ENCODE assay signal across 24 cellular contexts in the genomic region with DNA sequence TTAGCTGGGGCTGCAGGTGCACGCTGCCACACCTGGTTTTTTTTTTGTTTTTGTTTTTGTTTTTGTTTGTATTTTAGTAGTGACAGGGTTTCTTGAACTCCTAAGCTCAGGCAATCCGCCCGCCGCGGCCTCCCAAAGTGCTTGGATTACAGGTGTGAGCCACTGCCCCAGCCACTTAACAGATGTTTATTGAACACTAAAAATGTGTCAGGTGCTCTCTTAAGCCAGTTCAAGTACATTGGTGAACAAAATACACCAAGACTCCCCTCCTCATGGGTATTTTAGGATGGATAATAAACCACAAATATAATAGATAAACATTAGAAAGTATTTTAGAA.
"Had no signal": no experiment of that assay in that cellular context is flagged by ENCODE, and none has a peak within 500 bp of the region (broad histone marks: within the 10 kb centered on the region; RNA-seq: fewer than 3 reads in every experiment).

No MANE protein-coding gene starts in this region.

- H3K27ac ChIP-seq: brain microvascular endothelial cell, SJCRH30, WERI-Rb-1 had no signal

- H3K4me3 ChIP-seq: SJCRH30 had no signal

- H3K9ac ChIP-seq: SK-N-SH had no signal

- H3K9me3 ChIP-seq: SJCRH30, SK-N-SH had no signal

- H3K36me3 ChIP-seq: brain microvascular endothelial cell, SJCRH30, WERI-Rb-1 had no signal

- DNase-seq: activated CD4-positive, alpha-beta memory T cell treated with anti-CD3 and anti-CD28 coated beads, Interleukin-2, amount 10 ng/mL, durations not matched to agents 7 days and 5 days; activated CD4-positive, alpha-beta T cell treated with anti-CD3 and anti-CD28 coated beads for 36 hours; activated CD4-positive, alpha-beta T cell treated with anti-CD3 and anti-CD28 coated beads, Interleukin-2, amount 50 U/mL, for 1 hour; activated gamma-delta T cell treated with Interleukin-2 at 50 U/mL for 16 hours; activated naive CD4-positive, alpha-beta T cell treated with anti-CD3 and anti-CD28 coated beads, Interleukin-2, amount 10 ng/mL, durations not matched to agents 7 days and 5 days; activated naive CD8-positive, alpha-beta T cell treated with anti-CD3 and anti-CD28 coated beads for 36 hours; activated T-cell treated with anti-CD3 and anti-CD28 coated beads for 4 hours; activated T-cell treated with anti-CD3 and anti-CD28 coated beads, Interleukin-2, amount 50 U/mL, for 72 hours; brain microvascular endothelial cell; cerebellar nuclear complex; KG1; NCI-H1092; NCI-H1417 treated with DMSO at 0.1 percent for 48 hours; NCI-H1694; NCI-H2081; NCI-H2171 treated with DMSO at 0.1 percent for 48 hours; NCI-H524 treated with DMSO at 0.1 percent for 48 hours; NCI-H82; NK-92 treated with Interleukin-12 subunit alpha and Interleukin-12 subunit beta, amount 100 ng/mL, for 24 hours; OCI-M1; Right ventricle myocardium superior; SJCRH30; SK-N-SH; WERI-Rb-1 had no signal

- H3K4me2 ChIP-seq: SK-N-SH had no signal

- ATAC-seq: activated CD4-positive, alpha-beta T cell treated with anti-CD3 and anti-CD28 coated beads for 36 hours; activated T-cell treated with anti-CD3 and anti-CD28 coated beads, Interleukin-2, amount 50 U/mL, for 72 hours had no signal

- H3K4me1 ChIP-seq: SJCRH30 had no signal

- H3K27me3 ChIP-seq: brain microvascular endothelial cell, SJCRH30 had no signal
